Comparison of ENCODE assay signal across 18 cellular contexts in genomic region chr9:34400275-34400674, GRCh38. TPM values are rescaled to one million over a fixed set of nuclear protein-coding genes. Genes with fewer than 3 reads are reported as not detected.
"Had no signal": no experiment of that assay in that cellular context is flagged by ENCODE, and none has a peak within 500 bp of the region (broad histone marks: within the 10 kb centered on the region; RNA-seq: fewer than 3 reads in every experiment).

No MANE protein-coding gene starts in this region.

- H3K27ac Mint-ChIP-seq: activated CD4-positive, alpha-beta memory T cell treated with anti-CD3 and anti-CD28 coated beads, Interleukin-2, amount 10 ng/mL, durations not matched to agents 7 days and 5 days; activated naive CD4-positive, alpha-beta T cell treated with anti-CD3 and anti-CD28 coated beads for 36 hours; activated T-cell treated with anti-CD3 and anti-CD28 coated beads, Interleukin-2, amount 50 U/mL, for 24 hours; brain; stimulated activated naive CD8-positive, alpha-beta T cell treated with anti-CD3 and anti-CD28 coated beads, Interleukin-15, Interleukin-2, amounts not matched to agents 100 ng/mL and 50 ng/mL, for 24 hours; T-cell had no signal

- H3K9me3 Mint-ChIP-seq: activated CD4-positive, alpha-beta memory T cell treated with anti-CD3 and anti-CD28 coated beads, Interleukin-2, amount 10 ng/mL, durations not matched to agents 7 days and 5 days; activated naive CD4-positive, alpha-beta T cell treated with anti-CD3 and anti-CD28 coated beads for 36 hours; activated T-cell treated with anti-CD3 and anti-CD28 coated beads, Interleukin-2, amount 50 U/mL, for 24 hours; brain; stimulated activated naive CD8-positive, alpha-beta T cell treated with anti-CD3 and anti-CD28 coated beads, Interleukin-15, Interleukin-2, amounts not matched to agents 100 ng/mL and 50 ng/mL, for 24 hours; T-cell had no signal

- H3K4me1 ChIP-seq: prostate gland, suprapubic skin, transverse colon, vagina had no signal

- H3K27ac ChIP-seq: esophagus muscularis mucosa, prostate gland, suprapubic skin, transverse colon, vagina had no signal

- H3K27me3 Mint-ChIP-seq: activated CD4-positive, alpha-beta memory T cell treated with anti-CD3 and anti-CD28 coated beads, Interleukin-2, amount 10 ng/mL, durations not matched to agents 7 days and 5 days; activated T-cell treated with anti-CD3 and anti-CD28 coated beads, Interleukin-2, amount 50 U/mL, for 24 hours; brain; stimulated activated naive CD8-positive, alpha-beta T cell treated with anti-CD3 and anti-CD28 coated beads, Interleukin-15, Interleukin-2, amounts not matched to agents 100 ng/mL and 50 ng/mL, for 24 hours; T-cell had no signal

- H3K4me1 Mint-ChIP-seq: activated CD4-positive, alpha-beta memory T cell treated with anti-CD3 and anti-CD28 coated beads, Interleukin-2, amount 10 ng/mL, durations not matched to agents 7 days and 5 days; T-cell had no signal

- ATAC-seq: right cardiac atrium, T-cell had no signal

- H3K9me3 ChIP-seq: esophagus muscularis mucosa, prostate gland, suprapubic skin, transverse colon, vagina had no signal

- H3K27me3 ChIP-seq: esophagus muscularis mucosa, suprapubic skin, transverse colon, vagina had no signal

- H3K4me3 Mint-ChIP-seq: activated CD4-positive, alpha-beta memory T cell treated with anti-CD3 and anti-CD28 coated beads, Interleukin-2, amount 10 ng/mL, durations not matched to agents 7 days and 5 days; activated naive CD4-positive, alpha-beta T cell treated with anti-CD3 and anti-CD28 coated beads for 36 hours; activated T-cell treated with anti-CD3 and anti-CD28 coated beads, Interleukin-2, amount 50 U/mL, for 24 hours; brain; stimulated activated naive CD8-positive, alpha-beta T cell treated with anti-CD3 and anti-CD28 coated beads, Interleukin-15, Interleukin-2, amounts not matched to agents 100 ng/mL and 50 ng/mL, for 24 hours; T-cell had no signal

- DNase-seq: activated CD4-positive, alpha-beta memory T cell treated with anti-CD3 and anti-CD28 coated beads, Interleukin-2, amount 10 ng/mL, durations not matched to agents 7 days and 5 days; activated CD4-positive, alpha-beta T cell treated with anti-CD3 and anti-CD28 coated beads for 48 hours; activated CD4-positive, CD25-positive, alpha-beta regulatory T cell; activated naive CD4-positive, alpha-beta T cell treated with anti-CD3 and anti-CD28 coated beads for 36 hours; activated T-cell treated with anti-CD3 and anti-CD28 coated beads, Interleukin-2, amount 50 U/mL, for 24 hours; cortex of kidney; midbrain; right cardiac atrium; T-cell; transverse colon had no signal

- H3K4me3 ChIP-seq: esophagus muscularis mucosa, lung, prostate gland, suprapubic skin, transverse colon, vagina had no signal

RNA-seq across cellular contexts. Expression of gene DNAI1, which starts 58.3 kb away (rescaled TPM):
- total RNA-seq: activated CD4-positive, alpha-beta memory T cell treated with anti-CD3 and anti-CD28 coated beads, Interleukin-2, amount 10 ng/mL, durations not matched to agents 7 days and 5 days; esophagus muscularis mucosa; right cardiac atrium; skeletal muscle tissue; suprapubic skin; T-cell; transverse colon; vagina had no signal
